ENCODE assay signal across 9 cellular contexts in the genomic region with DNA sequence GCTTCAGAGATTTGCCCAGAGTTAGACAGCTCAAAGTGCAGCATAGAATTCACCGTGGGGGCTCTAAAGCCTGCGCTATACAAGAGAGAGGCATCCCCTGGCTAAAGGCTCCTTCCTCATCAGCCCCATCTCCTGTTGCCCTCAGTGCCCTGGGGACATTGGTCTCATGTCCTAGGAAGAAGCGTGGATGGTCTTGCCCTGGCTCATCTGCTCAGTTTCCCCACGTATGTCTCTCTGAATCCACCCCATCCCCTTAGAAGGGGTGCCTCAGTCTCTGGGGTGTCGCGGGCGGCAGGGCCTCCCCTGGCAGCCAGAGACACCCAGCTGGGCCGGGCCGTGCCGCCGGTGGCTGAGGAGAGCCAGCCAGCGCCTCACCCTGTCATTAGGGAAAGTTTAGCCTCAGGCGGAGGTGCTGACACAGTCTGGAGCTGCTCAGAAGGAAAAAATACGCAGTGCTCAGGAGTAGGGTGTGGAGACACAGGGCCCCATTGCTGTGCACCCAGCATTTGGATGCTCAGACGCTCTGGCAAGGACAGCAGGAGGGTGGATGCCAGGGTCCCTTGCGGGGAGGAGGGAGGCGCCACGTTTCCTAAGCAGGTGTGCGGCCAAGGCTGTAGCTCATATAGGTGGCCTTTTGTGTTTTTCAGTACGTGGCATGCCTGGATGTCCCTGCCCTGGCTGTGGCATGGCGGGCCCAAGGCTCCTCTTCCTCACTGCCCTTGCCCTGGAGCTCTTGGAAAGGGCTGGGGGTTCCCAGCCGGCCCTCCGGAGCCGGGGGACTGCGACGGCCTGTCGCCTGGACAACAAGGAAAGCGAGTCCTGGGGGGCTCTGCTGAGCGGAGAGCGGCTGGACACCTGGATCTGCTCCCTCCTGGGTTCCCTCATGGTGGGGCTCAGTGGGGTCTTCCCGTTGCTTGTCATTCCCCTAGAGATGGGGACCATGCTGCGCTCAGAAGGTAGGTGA. TPM values are rescaled to one million over a fixed set of nuclear protein-coding genes. Genes with fewer than 3 reads are reported as not detected.
DNase-seq lines count a peak whose midpoint lies in the region; ATAC-seq and TF ChIP-seq lines count a peak whose summit lies in the region.
"Had no signal": no experiment of that assay in that cellular context is flagged by ENCODE, and none has a peak within 500 bp of the region (broad histone marks: within the 10 kb centered on the region; RNA-seq: fewer than 3 reads in every experiment).

No MANE protein-coding gene starts in this region.

- no peaks in the 10 kb centered on the region for H3K27me3 Mint-ChIP-seq in activated CD4-positive, alpha-beta T cell treated with anti-CD3 and anti-CD28 coated beads, Interleukin-2, amount 10 ng/mL, durations not matched to agents 7 days and 5 days
- no peaks in the 10 kb centered on the region for H3K27me3 Mint-ChIP-seq in activated naive CD8-positive, alpha-beta T cell treated with anti-CD3 and anti-CD28 coated beads, Interleukin-2, amount 50 U/mL, for 24 hours

- no peaks in the 10 kb centered on the region for H3K27me3 ChIP-seq in thoracic aorta (replicated peaks; ENCODE audit: insufficient read depth)

- peak overlapping the region; percentile 94 for H3K4me3 Mint-ChIP-seq in activated CD4-positive, alpha-beta T cell treated with anti-CD3 and anti-CD28 coated beads, Interleukin-2, amount 10 ng/mL, durations not matched to agents 7 days and 5 days
- peak overlapping the region; percentile 88 for H3K4me3 Mint-ChIP-seq in activated naive CD8-positive, alpha-beta T cell treated with anti-CD3 and anti-CD28 coated beads, Interleukin-2, amount 50 U/mL, for 24 hours

- POLR2A ChIA-PET in activated CD4-positive, alpha-beta T cell treated with anti-CD3 and anti-CD28 coated beads, Interleukin-2, amount 10 ng/mL, durations not matched to agents 7 days and 5 days (lab: Charles Lee): no interaction called here

- H3K4me3 ChIP-seq in thoracic aorta: peak overlapping the region; percentile 80

- no peak for DNase-seq in activated CD4-positive, alpha-beta T cell treated with anti-CD3 and anti-CD28 coated beads, Interleukin-2, amount 10 ng/mL, durations not matched to agents 7 days and 5 days
- DNase-seq in activated CD4-positive, alpha-beta T cell treated with anti-CD3 and anti-CD28 coated beads, Interleukin-2, amount 50 U/mL, for 1 hour: no peak
- DNase-seq in activated naive CD8-positive, alpha-beta T cell treated with anti-CD3 and anti-CD28 coated beads, Interleukin-2, amount 50 U/mL, for 24 hours: no peak
- DNase-seq in kidney tubule cell (ENCODE audit: low spot score) (peak; percentile 43), thoracic aorta (ENCODE audit: low spot score) (no peak), ACHN (no peak), NCI-H128 (lab: John Stamatoyannopoulos, UW; ENCODE audit: unreplicated experiment) (no peak), NCI-H2029 (lab: John Stamatoyannopoulos, UW) (no peak)
- DNase-seq: DMS79 treated with DMSO at 0.1 percent for 48 hours had no signal

- H3K4me1 Mint-ChIP-seq in activated CD4-positive, alpha-beta T cell treated with anti-CD3 and anti-CD28 coated beads, Interleukin-2, amount 10 ng/mL, durations not matched to agents 7 days and 5 days: peaks cover 22% of the 10 kb centered on the region
- H3K4me1 Mint-ChIP-seq in activated naive CD8-positive, alpha-beta T cell treated with anti-CD3 and anti-CD28 coated beads, Interleukin-2, amount 50 U/mL, for 24 hours: peaks cover 21% of the 10 kb centered on the region

- no peaks in the 10 kb centered on the region for H3K9me3 Mint-ChIP-seq in activated CD4-positive, alpha-beta T cell treated with anti-CD3 and anti-CD28 coated beads, Interleukin-2, amount 10 ng/mL, durations not matched to agents 7 days and 5 days
- no peaks in the 10 kb centered on the region for H3K9me3 Mint-ChIP-seq in activated naive CD8-positive, alpha-beta T cell treated with anti-CD3 and anti-CD28 coated beads, Interleukin-2, amount 50 U/mL, for 24 hours

- H3K36me3 ChIP-seq in thoracic aorta: peaks cover 25% of the 10 kb centered on the region

- in situ Hi-C loops in ACHN (cut with HindIII; ENCODE audit: low pct_ligation_motif_present, low pct_unique_long_range_greater_than_20kb, low sequenced_read_pairs): no loop called here

- H3K4me1 ChIP-seq in thoracic aorta (ENCODE audit: control insufficient read depth in 1 of 2, low read depth in 2 of 2): peaks cover 27 to 51% of the 10 kb centered on the region in 2 donors

- peak overlapping the region; percentile 94 for H3K27ac Mint-ChIP-seq in activated CD4-positive, alpha-beta T cell treated with anti-CD3 and anti-CD28 coated beads, Interleukin-2, amount 10 ng/mL, durations not matched to agents 7 days and 5 days
- peak overlapping the region; percentile 87 for H3K27ac Mint-ChIP-seq in activated naive CD8-positive, alpha-beta T cell treated with anti-CD3 and anti-CD28 coated beads, Interleukin-2, amount 50 U/mL, for 24 hours

- CTCF ChIA-PET in activated CD4-positive, alpha-beta T cell treated with anti-CD3 and anti-CD28 coated beads, Interleukin-2, amount 10 ng/mL, durations not matched to agents 7 days and 5 days (lab: Charles Lee): interaction anchor here (0.6 to 3.7 kb wide), 8 partner anchors 15 to 175 kb away, joined by 3 to 47 read pairs (median 4); partner anchors contain the start of gene PSMC3

- H3K27ac ChIP-seq in thoracic aorta: peak overlapping the region; percentile 91 to 96

- H3K9me3 ChIP-seq in thoracic aorta: no peaks in the 10 kb centered on the region

- no peak for ATAC-seq in activated naive CD8-positive, alpha-beta T cell treated with anti-CD3 and anti-CD28 coated beads, Interleukin-2, amount 50 U/mL, for 24 hours
- ATAC-seq in thoracic aorta (ENCODE audit: insufficient number of reproducible peaks, low FRiP score, low read depth): no peak

- TF ChIP-seq CTCF in thoracic aorta (IDR thresholded peaks at IDR 0.05): no peak

- H3K36me3 Mint-ChIP-seq in activated CD4-positive, alpha-beta T cell treated with anti-CD3 and anti-CD28 coated beads, Interleukin-2, amount 10 ng/mL, durations not matched to agents 7 days and 5 days (ENCODE audit: low read depth): peaks cover 2% of the 10 kb centered on the region
- H3K36me3 Mint-ChIP-seq in activated naive CD8-positive, alpha-beta T cell treated with anti-CD3 and anti-CD28 coated beads, Interleukin-2, amount 50 U/mL, for 24 hours (ENCODE audit: low read depth): peaks cover 2% of the 10 kb centered on the region

RNA-seq across cellular contexts. Expression of gene SLC39A13, which starts 1.3 kb away (rescaled TPM):
- total RNA-seq in activated CD4-positive, alpha-beta T cell treated with anti-CD3 and anti-CD28 coated beads, Interleukin-2, amount 10 ng/mL, durations not matched to agents 7 days and 5 days: 10 to 100 TPM; 22.4 to 28.1 TPM
- total RNA-seq in thoracic aorta: 100 to 1,000 TPM in 1 of 2 donors, 10 to 100 TPM in 1; 97.7 to 163 TPM

RNA-seq across cellular contexts. Expression of gene PSMC3, which starts 16.5 kb away (rescaled TPM):
- total RNA-seq in activated CD4-positive, alpha-beta T cell treated with anti-CD3 and anti-CD28 coated beads, Interleukin-2, amount 10 ng/mL, durations not matched to agents 7 days and 5 days: 100 to 1,000 TPM; 153 to 162 TPM
- 100 to 1,000 TPM; 122 to 160 TPM for total RNA-seq in thoracic aorta

RNA-seq across cellular contexts. Expression of gene SPI1, which starts 31.4 kb away (rescaled TPM):
- total RNA-seq in activated CD4-positive, alpha-beta T cell treated with anti-CD3 and anti-CD28 coated beads, Interleukin-2, amount 10 ng/mL, durations not matched to agents 7 days and 5 days: not detected
- total RNA-seq in thoracic aorta: 10 to 100 TPM; 35.0 to 44.4 TPM

RNA-seq across cellular contexts. Expression of gene RAPSN, which starts 39.2 kb away (rescaled TPM):
- total RNA-seq in activated CD4-positive, alpha-beta T cell treated with anti-CD3 and anti-CD28 coated beads, Interleukin-2, amount 10 ng/mL, durations not matched to agents 7 days and 5 days: under 1 TPM; 0.48 to 0.50 TPM
- total RNA-seq in thoracic aorta: under 1 TPM in 1 of 2 donors, not detected in 1; 0.41 TPM

RNA-seq across cellular contexts. Expression of gene MYBPC3, which starts 57.2 kb away (rescaled TPM):
- not detected for total RNA-seq in activated CD4-positive, alpha-beta T cell treated with anti-CD3 and anti-CD28 coated beads, Interleukin-2, amount 10 ng/mL, durations not matched to agents 7 days and 5 days
- total RNA-seq in thoracic aorta: not detected

Comparison
In these comparisons a context has a peak if more than half of its experiments do, and no peak if none do; other contexts are left out.
1. RNA of gene SPI1, which starts 31.4 kb away (total RNA-seq): 35.0 to 44.4 TPM in thoracic aorta; not detected in activated CD4-positive, alpha-beta T cell treated with anti-CD3 and anti-CD28 coated beads, Interleukin-2, amount 10 ng/mL, durations not matched to agents 7 days and 5 days; every median in the first group is over 10 times any median in the second.